ENCODE assay signal across 1 cellular context in the genomic region with DNA sequence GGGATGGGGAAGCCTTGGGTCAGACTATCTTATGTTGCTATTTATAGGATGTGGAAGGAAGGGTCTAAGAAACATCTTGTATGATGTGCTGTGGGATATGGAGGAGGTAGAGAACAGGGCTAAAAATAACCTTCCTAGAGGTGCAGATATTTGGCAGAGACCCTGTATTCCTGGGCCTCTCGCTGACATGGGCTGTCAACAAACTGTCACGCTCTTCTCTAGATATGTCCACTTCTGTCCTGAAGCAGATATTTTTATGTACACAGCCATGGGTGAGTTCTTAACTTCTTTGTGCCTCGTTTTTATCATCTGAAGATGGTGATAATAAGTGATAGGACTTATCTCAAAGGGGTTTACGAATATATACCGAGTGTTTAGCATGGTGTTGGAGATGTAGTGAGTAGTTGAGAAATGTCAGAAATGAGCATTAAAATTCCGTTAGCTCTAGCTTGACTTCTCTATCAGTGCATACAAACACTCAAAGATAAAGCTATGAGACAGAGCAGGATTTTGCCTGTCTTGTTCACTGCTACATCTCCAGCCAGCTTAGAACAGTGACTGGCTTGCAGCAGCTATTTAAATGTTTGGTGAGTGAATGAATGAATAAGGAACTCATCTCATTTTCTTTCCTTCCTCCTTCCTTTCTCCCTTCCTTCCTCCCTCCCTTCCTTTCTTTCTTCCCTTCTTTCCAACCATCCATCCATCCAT.
TF ChIP-seq lines count a peak whose summit lies in the region.

No MANE protein-coding gene starts in this region.

TF ChIP-seq in K562, 482 proteins besides CTCF, POLR2A, EP300 and RAD21 (continued from another document):
- TF ChIP-seq, protein P1, sequence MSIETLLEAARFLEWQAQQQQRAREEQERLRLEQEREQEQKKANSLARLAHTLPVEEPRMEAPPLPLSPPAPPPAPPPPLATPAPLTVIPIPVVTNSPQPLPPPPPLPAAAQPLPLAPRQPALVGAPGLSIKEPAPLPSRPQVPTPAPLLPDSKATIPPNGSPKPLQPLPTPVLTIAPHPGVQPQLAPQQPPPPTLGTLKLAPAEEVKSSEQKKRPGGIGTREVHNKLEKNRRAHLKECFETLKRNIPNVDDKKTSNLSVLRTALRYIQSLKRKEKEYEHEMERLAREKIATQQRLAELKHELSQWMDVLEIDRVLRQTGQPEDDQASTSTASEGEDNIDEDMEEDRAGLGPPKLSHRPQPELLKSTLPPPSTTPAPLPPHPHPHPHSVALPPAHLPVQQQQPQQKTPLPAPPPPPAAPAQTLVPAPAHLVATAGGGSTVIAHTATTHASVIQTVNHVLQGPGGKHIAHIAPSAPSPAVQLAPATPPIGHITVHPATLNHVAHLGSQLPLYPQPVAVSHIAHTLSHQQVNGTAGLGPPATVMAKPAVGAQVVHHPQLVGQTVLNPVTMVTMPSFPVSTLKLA (conservative IDR thresholded peaks at IDR 0.05), result 0 out of 4 replicates have a peak, but pooled peaks of 1 of the 2 experiments have one; percentile 19
- TF ChIP-seq SOX6 (IDR thresholded peaks at IDR 0.05) (peak; percentile 85), CBFA2T3 (IDR thresholded peaks at IDR 0.05) (peak; percentile 79), TRIM28 (IDR thresholded peaks at IDR 0.05) (0 out of 2 replicates have a peak, but pooled peaks have one; percentile 17), CHCHD3 (CRISPR knock-in tag; IDR thresholded peaks at IDR 0.05) (no peak), ZNF174 (CRISPR knock-in tag; IDR thresholded peaks at IDR 0.05) (no peak), CCNT2 (IDR thresholded peaks at IDR 0.05; ENCODE audit: borderline replicate concordance, extremely low read depth, insufficient read length, low read depth, low read length) (peak; percentile 49), HDAC1 (IDR thresholded peaks at IDR 0.05) (peak in 1 of 2 experiments; percentile 61; a peak in 1 of 4 replicates), HNRNPH1 (optimal IDR thresholded peaks at IDR 0.05; ENCODE audit: low read depth, low read length) (no peak), RHOXF2B (CRISPR knock-in tag; conservative IDR thresholded peaks at IDR 0.05) (no peak), TBL1XR1 (IDR thresholded peaks at IDR 0.05; ENCODE audit: low read length in 2 of 2) (peak in 1 of 2 experiments; percentile 63; a peak in 2 of 4 replicates), ZNF184 (CRISPR knock-in tag; IDR thresholded peaks at IDR 0.05) (no peak), ARID1B (IDR thresholded peaks at IDR 0.05) (peak; percentile 80), LEF1 (IDR thresholded peaks at IDR 0.05) (0 out of 2 replicates have a peak, but pooled peaks have one; percentile 37)
- TF ChIP-seq, protein P2, sequence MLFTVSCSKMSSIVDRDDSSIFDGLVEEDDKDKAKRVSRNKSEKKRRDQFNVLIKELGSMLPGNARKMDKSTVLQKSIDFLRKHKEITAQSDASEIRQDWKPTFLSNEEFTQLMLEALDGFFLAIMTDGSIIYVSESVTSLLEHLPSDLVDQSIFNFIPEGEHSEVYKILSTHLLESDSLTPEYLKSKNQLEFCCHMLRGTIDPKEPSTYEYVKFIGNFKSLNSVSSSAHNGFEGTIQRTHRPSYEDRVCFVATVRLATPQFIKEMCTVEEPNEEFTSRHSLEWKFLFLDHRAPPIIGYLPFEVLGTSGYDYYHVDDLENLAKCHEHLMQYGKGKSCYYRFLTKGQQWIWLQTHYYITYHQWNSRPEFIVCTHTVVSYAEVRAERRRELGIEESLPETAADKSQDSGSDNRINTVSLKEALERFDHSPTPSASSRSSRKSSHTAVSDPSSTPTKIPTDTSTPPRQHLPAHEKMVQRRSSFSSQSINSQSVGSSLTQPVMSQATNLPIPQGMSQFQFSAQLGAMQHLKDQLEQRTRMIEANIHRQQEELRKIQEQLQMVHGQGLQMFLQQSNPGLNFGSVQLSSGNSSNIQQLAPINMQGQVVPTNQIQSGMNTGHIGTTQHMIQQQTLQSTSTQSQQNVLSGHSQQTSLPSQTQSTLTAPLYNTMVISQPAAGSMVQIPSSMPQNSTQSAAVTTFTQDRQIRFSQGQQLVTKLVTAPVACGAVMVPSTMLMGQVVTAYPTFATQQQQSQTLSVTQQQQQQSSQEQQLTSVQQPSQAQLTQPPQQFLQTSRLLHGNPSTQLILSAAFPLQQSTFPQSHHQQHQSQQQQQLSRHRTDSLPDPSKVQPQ (CRISPR knock-in tag; IDR thresholded peaks at IDR 0.05; ENCODE audit: borderline replicate concordance), result no peak
- TF ChIP-seq, protein P3, sequence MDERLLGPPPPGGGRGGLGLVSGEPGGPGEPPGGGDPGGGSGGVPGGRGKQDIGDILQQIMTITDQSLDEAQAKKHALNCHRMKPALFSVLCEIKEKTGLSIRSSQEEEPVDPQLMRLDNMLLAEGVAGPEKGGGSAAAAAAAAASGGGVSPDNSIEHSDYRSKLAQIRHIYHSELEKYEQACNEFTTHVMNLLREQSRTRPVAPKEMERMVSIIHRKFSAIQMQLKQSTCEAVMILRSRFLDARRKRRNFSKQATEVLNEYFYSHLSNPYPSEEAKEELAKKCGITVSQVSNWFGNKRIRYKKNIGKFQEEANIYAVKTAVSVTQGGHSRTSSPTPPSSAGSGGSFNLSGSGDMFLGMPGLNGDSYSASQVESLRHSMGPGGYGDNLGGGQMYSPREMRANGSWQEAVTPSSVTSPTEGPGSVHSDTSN (CRISPR knock-in tag; IDR thresholded peaks at IDR 0.05; ENCODE audit: low read depth), result no peak
- TF ChIP-seq, protein P3 (tag; conservative IDR thresholded peaks at IDR 0.05; ENCODE audit: low read depth), result peak; percentile 82
- TF ChIP-seq, protein P4, sequence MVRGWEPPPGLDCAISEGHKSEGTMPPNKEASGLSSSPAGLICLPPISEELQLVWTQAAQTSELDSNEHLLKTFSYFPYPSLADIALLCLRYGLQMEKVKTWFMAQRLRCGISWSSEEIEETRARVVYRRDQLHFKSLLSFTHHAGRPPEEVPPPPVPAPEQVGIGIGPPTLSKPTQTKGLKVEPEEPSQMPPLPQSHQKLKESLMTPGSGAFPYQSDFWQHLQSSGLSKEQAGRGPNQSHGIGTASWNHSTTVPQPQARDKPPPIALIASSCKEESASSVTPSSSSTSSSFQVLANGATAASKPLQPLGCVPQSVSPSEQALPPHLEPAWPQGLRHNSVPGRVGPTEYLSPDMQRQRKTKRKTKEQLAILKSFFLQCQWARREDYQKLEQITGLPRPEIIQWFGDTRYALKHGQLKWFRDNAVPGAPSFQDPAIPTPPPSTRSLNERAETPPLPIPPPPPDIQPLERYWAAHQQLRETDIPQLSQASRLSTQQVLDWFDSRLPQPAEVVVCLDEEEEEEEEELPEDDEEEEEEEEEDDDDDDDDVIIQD (CRISPR knock-in tag; IDR thresholded peaks at IDR 0.05), result no peak
- TF ChIP-seq, protein P5, sequence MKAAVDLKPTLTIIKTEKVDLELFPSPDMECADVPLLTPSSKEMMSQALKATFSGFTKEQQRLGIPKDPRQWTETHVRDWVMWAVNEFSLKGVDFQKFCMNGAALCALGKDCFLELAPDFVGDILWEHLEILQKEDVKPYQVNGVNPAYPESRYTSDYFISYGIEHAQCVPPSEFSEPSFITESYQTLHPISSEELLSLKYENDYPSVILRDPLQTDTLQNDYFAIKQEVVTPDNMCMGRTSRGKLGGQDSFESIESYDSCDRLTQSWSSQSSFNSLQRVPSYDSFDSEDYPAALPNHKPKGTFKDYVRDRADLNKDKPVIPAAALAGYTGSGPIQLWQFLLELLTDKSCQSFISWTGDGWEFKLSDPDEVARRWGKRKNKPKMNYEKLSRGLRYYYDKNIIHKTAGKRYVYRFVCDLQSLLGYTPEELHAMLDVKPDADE (conservative IDR thresholded peaks at IDR 0.05; ENCODE audit: control insufficient read depth, low read depth, low read length), result no peak
TF ChIP-seq in K562: peak in this region for 29.
